Comparison of ENCODE assay signal across 21 cellular contexts in genomic region chr3:186920301-186920700, GRCh38. TPM values are rescaled to one million over a fixed set of nuclear protein-coding genes. Genes with fewer than 3 reads are reported as not detected.
A peak's percentile ranks its signal among the peaks of the same experiment; 100 is the strongest.
DNase-seq lines count a peak whose midpoint lies in the region; ATAC-seq lines count a peak whose summit lies in the region.
"Had no signal": no experiment of that assay in that cellular context is flagged by ENCODE, and none has a peak within 500 bp of the region (broad histone marks: within the 10 kb centered on the region; RNA-seq: fewer than 3 reads in every experiment).

No MANE protein-coding gene starts in this region.

- no peak overlapping the region for H3K4me3 Mint-ChIP-seq in activated naive CD8-positive, alpha-beta T cell treated with anti-CD3 and anti-CD28 coated beads, Interleukin-2, amount 50 U/mL, for 24 hours
- H3K4me3 Mint-ChIP-seq in activated naive CD8-positive, alpha-beta T cell treated with anti-CD3 and anti-CD28 coated beads for 36 hours, result no peak overlapping the region
- H3K4me3 Mint-ChIP-seq: CD8-positive, alpha-beta T cell; HFFc6; IgD-negative memory B cell; T-cell had no signal

- H3K36me3 Mint-ChIP-seq in activated naive CD8-positive, alpha-beta T cell treated with anti-CD3 and anti-CD28 coated beads, Interleukin-2, amount 50 U/mL, for 24 hours (ENCODE audit: low read depth), result no peaks in the 10 kb centered on the region
- no peaks in the 10 kb centered on the region for H3K36me3 Mint-ChIP-seq in activated naive CD8-positive, alpha-beta T cell treated with anti-CD3 and anti-CD28 coated beads for 36 hours
- H3K36me3 Mint-ChIP-seq: CD8-positive, alpha-beta T cell; T-cell had no signal

- no peaks in the 10 kb centered on the region for H3K27me3 Mint-ChIP-seq in activated naive CD8-positive, alpha-beta T cell treated with anti-CD3 and anti-CD28 coated beads, Interleukin-2, amount 50 U/mL, for 24 hours
- H3K27me3 Mint-ChIP-seq in activated naive CD8-positive, alpha-beta T cell treated with anti-CD3 and anti-CD28 coated beads for 36 hours, result no peaks in the 10 kb centered on the region
- H3K27me3 Mint-ChIP-seq: IgD-negative memory B cell, T-cell had no signal

- no peaks in the 10 kb centered on the region for H3K9me3 Mint-ChIP-seq in activated naive CD8-positive, alpha-beta T cell treated with anti-CD3 and anti-CD28 coated beads, Interleukin-2, amount 50 U/mL, for 24 hours
- H3K9me3 Mint-ChIP-seq in activated naive CD8-positive, alpha-beta T cell treated with anti-CD3 and anti-CD28 coated beads for 36 hours, result peaks cover 4% of the 10 kb centered on the region
- H3K9me3 Mint-ChIP-seq: HFFc6, IgD-negative memory B cell had no signal

- H3K27ac Mint-ChIP-seq in activated naive CD8-positive, alpha-beta T cell treated with anti-CD3 and anti-CD28 coated beads, Interleukin-2, amount 50 U/mL, for 24 hours, result peak overlapping the region; percentile 0
- H3K27ac Mint-ChIP-seq in activated naive CD8-positive, alpha-beta T cell treated with anti-CD3 and anti-CD28 coated beads for 36 hours, result no peak overlapping the region
- H3K27ac Mint-ChIP-seq: CD8-positive, alpha-beta T cell; HFFc6; IgD-negative memory B cell; T-cell had no signal

- peaks cover 31% of the 10 kb centered on the region for H3K4me1 Mint-ChIP-seq in activated naive CD8-positive, alpha-beta T cell treated with anti-CD3 and anti-CD28 coated beads, Interleukin-2, amount 50 U/mL, for 24 hours
- H3K4me1 Mint-ChIP-seq in activated naive CD8-positive, alpha-beta T cell treated with anti-CD3 and anti-CD28 coated beads for 36 hours, result peaks cover 26% of the 10 kb centered on the region

- no peak for ATAC-seq in activated naive CD8-positive, alpha-beta T cell treated with anti-CD3 and anti-CD28 coated beads, Interleukin-2, amount 50 U/mL, for 24 hours
- ATAC-seq in GM21526 (IDR thresholded peaks at IDR 0.05; ENCODE audit: low FRiP score, unreplicated experiment), result no peak
- no peak for ATAC-seq in GM19328 (IDR thresholded peaks at IDR 0.05; ENCODE audit: unreplicated experiment)
- ATAC-seq in HG03039 (IDR thresholded peaks at IDR 0.05; ENCODE audit: unreplicated experiment), result no peak
- ATAC-seq: CD8-positive, alpha-beta T cell; Panc1; T-cell had no signal

- no peak for DNase-seq in activated naive CD8-positive, alpha-beta T cell treated with anti-CD3 and anti-CD28 coated beads, Interleukin-2, amount 50 U/mL, for 24 hours
- no peak for DNase-seq in activated naive CD8-positive, alpha-beta T cell treated with anti-CD3 and anti-CD28 coated beads for 36 hours
- peak; percentile 82 for DNase-seq in NCI-H82 (lab: John Stamatoyannopoulos, UW)
- peak; percentile 36 for DNase-seq in fibroblast of peridontal ligament (ENCODE audit: extremely low read depth)
- no peak for DNase-seq in HUDEP-2 (lab: John Stamatoyannopoulos, UW; ENCODE audit: unreplicated experiment in 76 of 76)
- DNase-seq: AML-193; C1 segment of cervical spinal cord; Calu3; CD8-positive, alpha-beta T cell; H7; HFFc6; Karpas-422; NCI-H1417 treated with DMSO at 0.1 percent for 48 hours; NCI-H187; NCI-H446 treated with DMSO at 0.1 percent for 48 hours; T-cell had no signal

RNA-seq across cellular contexts. Expression of gene ST6GAL1, which starts 10.0 kb away (rescaled TPM):
- 10 to 100 TPM; 97.4 to 98.8 TPM for total RNA-seq in activated naive CD8-positive, alpha-beta T cell treated with anti-CD3 and anti-CD28 coated beads for 36 hours

Comparison
In these comparisons a context has a peak if more than half of its experiments do, and no peak if none do; other contexts are left out.
1. DNase-seq: peak in NCI-H82 (single experiment) and fibroblast of peridontal ligament (single experiment); none in activated naive CD8-positive, alpha-beta T cell treated with anti-CD3 and anti-CD28 coated beads, Interleukin-2, amount 50 U/mL, for 24 hours (single experiment), activated naive CD8-positive, alpha-beta T cell treated with anti-CD3 and anti-CD28 coated beads for 36 hours (single experiment) and HUDEP-2 (0 of 76).